In genomic region chr16:57781741-57782606, GRCh38 we compare ENCODE assay signal across 16 cellular contexts. TPM values are rescaled to one million over a fixed set of nuclear protein-coding genes. Genes with fewer than 3 reads are reported as not detected.
A peak's percentile ranks its signal among the peaks of the same experiment; 100 is the strongest.
DNase-seq lines count a peak whose midpoint lies in the region; ATAC-seq, FAIRE-seq and TF ChIP-seq lines count a peak whose summit lies in the region.
"Had no signal": no experiment of that assay in that cellular context is flagged by ENCODE, and none has a peak within 500 bp of the region (broad histone marks: within the 10 kb centered on the region; RNA-seq: fewer than 3 reads in every experiment).

No MANE protein-coding gene starts in this region.

- no TSS peak for BruUV-seq in HepG2 (replicated peaks; lab: Mats Ljungman, UMichigan)

- H3K9me3 ChIP-seq in HepG2 (ENCODE audit: low read length) = no peaks in the 10 kb centered on the region
- H3K9me3 ChIP-seq: transverse colon had no signal

- H3K27ac ChIP-seq in HepG2 (ENCODE audit: extremely low read length, insufficient read depth, low read length) (peak overlapping the region; percentile 81), substantia nigra (ENCODE audit: low read depth, low read length, poor library complexity, severe bottlenecking) (no peak overlapping the region)
- H3K27ac ChIP-seq: transverse colon had no signal

- 7% methylated on average over 9 of the region's 10 CpGs for WGBS in HepG2 (ENCODE audit: low lambda C conversion rate)

- H3K36me3 ChIP-seq in bronchial epithelial cell (ENCODE audit: control insufficient read depth, insufficient read depth, low read length) (peaks cover 16% of the 10 kb centered on the region), HepG2 (replicated peaks in 1 of 2; ENCODE audit: control insufficient read depth in 1 of 2, insufficient read depth in 2 of 2, low read length in 2 of 2) (peaks cover 4 to 7% of the 10 kb centered on the region in 2 experiments; a peak in 4 of 5 replicates)
- H3K36me3 ChIP-seq: transverse colon had no signal

- in situ Hi-C loops in HepG2 (cut with HindIII; ENCODE audit: extremely low pct_ligation_motif_present, low pct_unique_long_range_greater_than_20kb) = no loop called here

- no peak overlapping the region for H2AFZ ChIP-seq in HepG2 (ENCODE audit: low read length)

- peaks cover 3% of the 10 kb centered on the region for H3K79me2 ChIP-seq in HepG2 (ENCODE audit: insufficient read depth, low read length)

- peaks cover 53% of the 10 kb centered on the region for H3K4me1 ChIP-seq in HepG2 (ENCODE audit: insufficient read depth, low read length)

- H3K27me3 ChIP-seq in bronchial epithelial cell (ENCODE audit: control insufficient read depth, insufficient read depth, low read length) = no peaks in the 10 kb centered on the region
- no peaks in the 10 kb centered on the region for H3K27me3 ChIP-seq in HepG2 (ENCODE audit: control insufficient read depth in 1 of 2, insufficient read depth in 2 of 2, low read length in 2 of 2)
- H3K27me3 ChIP-seq: transverse colon had no signal

- ATAC-seq in HepG2 (peak; percentile 90), GM21390 (IDR thresholded peaks at IDR 0.05; ENCODE audit: unreplicated experiment) (no peak), GM18873 (IDR thresholded peaks at IDR 0.05; ENCODE audit: low FRiP score, unreplicated experiment) (no peak)
- ATAC-seq: naive thymus-derived CD8-positive, alpha-beta T cell; PC-3 had no signal

- FAIRE-seq in bronchial epithelial cell (lab: Jason Lieb, UNC) (peak; percentile 18), HepG2 (lab: Jason Lieb, UNC) (peak; percentile 94)

- H3K9ac ChIP-seq in HepG2 (ENCODE audit: insufficient read depth, low read depth, low read length) = peak overlapping the region; percentile 21; the same call in 1 of the 2 replicates

- DNase-seq in A172 (ENCODE audit: low spot score) (peak; percentile 60), HuH-7 (ENCODE audit: low spot score) (peak; percentile 60), bronchial epithelial cell (ENCODE audit: low read depth) (peak; percentile 35), HepG2 (ENCODE audit: low spot score) (peak; percentile 94), NCI-H1417 (lab: John Stamatoyannopoulos, UW) (no peak), substantia nigra (lab: John Stamatoyannopoulos, UW) (no peak)
- DNase-seq: activated CD4-positive, alpha-beta memory T cell treated with anti-CD3 and anti-CD28 coated beads for 36 hours; activated effector memory CD4-positive, alpha-beta T cell treated with anti-CD3 and anti-CD28 coated beads, Interleukin-2, amount 50 U/mL, for 16 hours; central memory CD4-positive, alpha-beta T cell; DND-41; naive thymus-derived CD8-positive, alpha-beta T cell; NCI-H2171; PC-3; transverse colon had no signal

- intact Hi-C loops in HepG2 (cut with micrococcal nuclease; ENCODE audit: unreplicated experiment) = loop anchor here (1.0 to 5.0 kb wide), 5 partner anchors 15 to 80 kb away; no protein-coding TSS in a partner anchor

- no peaks in the 10 kb centered on the region for H4K20me1 ChIP-seq in HepG2 (ENCODE audit: insufficient read depth, low read length)

- peak overlapping the region; percentile 64 for H3K4me2 ChIP-seq in HepG2 (ENCODE audit: low read depth, low read length)

- peak; percentile 53 to 82; a peak in 2 of 4 replicates for TF ChIP-seq EP300 in HepG2 (IDR thresholded peaks at IDR 0.05; ENCODE audit: low read depth in 2 of 2, low read length in 2 of 2)
- TF ChIP-seq EP300 in HepG2 (CRISPR knock-in tag; IDR thresholded peaks at IDR 0.05; ENCODE audit: borderline replicate concordance) = peak; percentile 47; the same call in 1 of the 2 replicates

- peak; percentile 51 to 72; a peak in 3 of 4 replicates for TF ChIP-seq POLR2A in HepG2 (IDR thresholded peaks at IDR 0.05; ENCODE audit: insufficient read depth in 1 of 2, low read depth in 2 of 2, low read length in 2 of 2)

- TF ChIP-seq CTCF in bronchial epithelial cell (IDR thresholded peaks at IDR 0.05; ENCODE audit: insufficient read depth, low read length, severe bottlenecking) = no peak
- TF ChIP-seq CTCF in HepG2 (CRISPR knock-in tag; IDR thresholded peaks at IDR 0.05) = peak; percentile 93

- POLR2A ChIA-PET in HepG2 (lab: Yijun Ruan, JAX) = interaction anchor here (0.6 to 8.1 kb wide), 28 partner anchors 8 to 243 kb away, joined by 3 to 141 read pairs (median 4); partner anchors contain the start of genes KATNB1, KIFC3, USB1 and ZNF319

- CTCF ChIA-PET in HepG2 (lab: Yijun Ruan, JAX; ENCODE audit: low intra/inter-chr PET ratio, low total read pairs) = interaction anchor here (0.6 to 1.6 kb wide), 7 partner anchors 16 to 133 kb away, joined by 3 to 17 read pairs (median 3); no protein-coding TSS in a partner anchor

- peak; percentile 88 for TF ChIP-seq RAD21 in HepG2 (CRISPR knock-in tag; IDR thresholded peaks at IDR 0.05)

- no peak overlapping the region for H3K4me3 ChIP-seq in bronchial epithelial cell (ENCODE audit: low read depth, low read length)
- peak overlapping the region in 1 of 3 experiments; percentile 38; a peak in 3 of 6 replicates for H3K4me3 ChIP-seq in HepG2 (replicated peaks in 1 of 3; ENCODE audit: insufficient read depth in 1 of 3, low read depth in 2 of 3, low read length in 3 of 3)
- H3K4me3 ChIP-seq: transverse colon had no signal

TF ChIP-seq in HepG2, 621 proteins besides CTCF, POLR2A, EP300 and RAD21 (continues in another document):
- TF ChIP-seq RXRB (CRISPR knock-in tag; IDR thresholded peaks at IDR 0.05; ENCODE audit: borderline replicate concordance) = peak; percentile 79
- no peak; the same call in 1 of the 2 replicates for TF ChIP-seq SP4 (CRISPR knock-in tag; IDR thresholded peaks at IDR 0.05)
- TF ChIP-seq EED (CRISPR knock-in tag; IDR thresholded peaks at IDR 0.05) = peak; percentile 18; the same call in 1 of the 2 replicates
- no peak for TF ChIP-seq DR1 (CRISPR knock-in tag; IDR thresholded peaks at IDR 0.05)
- TF ChIP-seq WIZ (CRISPR knock-in tag; IDR thresholded peaks at IDR 0.05) = no peak
- no peak for TF ChIP-seq FOXP1 (IDR thresholded peaks at IDR 0.05)
- peak; percentile 61; the same call in 1 of the 2 replicates for TF ChIP-seq FOXP1 (CRISPR knock-in tag; IDR thresholded peaks at IDR 0.05)
- no peak for TF ChIP-seq CREB1 (IDR thresholded peaks at IDR 0.05)
- TF ChIP-seq CREB1 (CRISPR knock-in tag; IDR thresholded peaks at IDR 0.05) = no peak; the same call in 1 of the 2 replicates

RNA-seq across cellular contexts. Expression of gene KIFC3, which starts 20.3 kb away (rescaled TPM):
- 77.9 and 90.4 TPM in 2 replicates for total RNA-seq in A172 (2014; rRNA removed; shearing (Covaris generic))
- total RNA-seq in bronchial epithelial cell (34.8 and 35.8 TPM in 2 replicates), HepG2 (2016; rRNA removed; fragmentation: Illumina TruSeq; extraction: Trizol) (30.0 and 45.3 TPM in 2 replicates)
- 11.2 and 13.3 TPM in 2 replicates for total RNA-seq in HepG2 (2016; cell fraction: cytosol; rRNA removed; fragmentation: Illumina TruSeq; extraction: Trizol; ENCODE audit: low read depth)
- total RNA-seq in HepG2 (2016; cell fraction: insoluble cytoplasmic fraction; rRNA removed; fragmentation: Illumina TruSeq; extraction: Trizol) = 26.2 and 45.1 TPM in 2 replicates
- total RNA-seq in HepG2 (2016; cell fraction: membrane; rRNA removed; fragmentation: Illumina TruSeq; extraction: Trizol) = 23.6 and 24.3 TPM in 2 replicates
- total RNA-seq in HepG2 (2016; cell fraction: nucleus; rRNA removed; fragmentation: Illumina TruSeq; extraction: Trizol) = 39.1 and 45.8 TPM in 2 replicates
- polyA plus RNA-seq in HepG2 (2011; rRNA removed) = 42.1 and 70.6 TPM in 2 replicates
- polyA plus RNA-seq in HepG2 (2011; cell fraction: cytosol; rRNA removed) = 43.4 and 59.0 TPM in 2 replicates
- 225 and 236 TPM in 2 replicates for polyA plus RNA-seq in HepG2 (2011; cell fraction: nucleus; rRNA removed)
- 21.3 and 43.4 TPM in 2 replicates for polyA plus RNA-seq in HepG2 (2012)
- 14.4 and 14.6 TPM in 2 replicates for polyA plus RNA-seq in HepG2 (2016; cell fraction: cytosol; fragmentation: Illumina TruSeq; extraction: Trizol; ENCODE audit: low read depth)
- polyA plus RNA-seq in HepG2 (2016; cell fraction: insoluble cytoplasmic fraction; fragmentation: Illumina TruSeq; extraction: Trizol; ENCODE audit: low read depth) = 20.2 and 24.5 TPM in 2 replicates
- 13.8 and 19.9 TPM in 2 replicates for polyA plus RNA-seq in HepG2 (2016; cell fraction: membrane; fragmentation: Illumina TruSeq; extraction: Trizol; ENCODE audit: low read depth)
- polyA plus RNA-seq in HepG2 (2016; cell fraction: nucleus; fragmentation: Illumina TruSeq; extraction: Trizol; ENCODE audit: insufficient read depth, low read depth) = 79.4 and 80.8 TPM in 2 replicates
- 132 and 141 TPM in 2 replicates for polyA minus RNA-seq in HepG2 (2011; rRNA and poly(A)+ RNA removed; ENCODE audit: low replicate concordance)
- polyA minus RNA-seq in HepG2 (2011; cell fraction: cytosol; rRNA and poly(A)+ RNA removed) = 31.9 and 33.7 TPM in 2 replicates
- 94.9 and 117 TPM in 2 replicates for polyA minus RNA-seq in HepG2 (2011; cell fraction: nucleus; rRNA and poly(A)+ RNA removed)

RNA-seq across cellular contexts. Expression of gene KATNB1, which starts 46.4 kb away (rescaled TPM):
- 19.9 and 22.0 TPM in 2 replicates for total RNA-seq in A172 (2014; rRNA removed; shearing (Covaris generic))
- total RNA-seq in bronchial epithelial cell = 12.9 and 24.2 TPM in 2 replicates
- total RNA-seq in HepG2 (2016; rRNA removed; fragmentation: Illumina TruSeq; extraction: Trizol) = 25.2 and 31.5 TPM in 2 replicates
- 14.2 and 18.3 TPM in 2 replicates for total RNA-seq in HepG2 (2016; cell fraction: cytosol; rRNA removed; fragmentation: Illumina TruSeq; extraction: Trizol; ENCODE audit: low read depth)
- 21.2 and 33.1 TPM in 2 replicates for total RNA-seq in HepG2 (2016; cell fraction: insoluble cytoplasmic fraction; rRNA removed; fragmentation: Illumina TruSeq; extraction: Trizol)
- total RNA-seq in HepG2 (2016; cell fraction: membrane; rRNA removed; fragmentation: Illumina TruSeq; extraction: Trizol) = 34.3 and 42.2 TPM in 2 replicates
- total RNA-seq in HepG2 (2016; cell fraction: nucleus; rRNA removed; fragmentation: Illumina TruSeq; extraction: Trizol) = 21.9 and 25.7 TPM in 2 replicates
- 39.8 and 43.5 TPM in 2 replicates for polyA plus RNA-seq in HepG2 (2011; rRNA removed)
- 17.4 and 27.7 TPM in 2 replicates for polyA plus RNA-seq in HepG2 (2011; cell fraction: cytosol; rRNA removed)
- polyA plus RNA-seq in HepG2 (2011; cell fraction: nucleus; rRNA removed) = 122 and 146 TPM in 2 replicates
- 16.2 and 20.9 TPM in 2 replicates for polyA plus RNA-seq in HepG2 (2012)
- 15.0 and 20.0 TPM in 2 replicates for polyA plus RNA-seq in HepG2 (2016; cell fraction: cytosol; fragmentation: Illumina TruSeq; extraction: Trizol; ENCODE audit: low read depth)
- 22.6 and 30.3 TPM in 2 replicates for polyA plus RNA-seq in HepG2 (2016; cell fraction: insoluble cytoplasmic fraction; fragmentation: Illumina TruSeq; extraction: Trizol; ENCODE audit: low read depth)
- 30.4 and 34.5 TPM in 2 replicates for polyA plus RNA-seq in HepG2 (2016; cell fraction: membrane; fragmentation: Illumina TruSeq; extraction: Trizol; ENCODE audit: low read depth)
- 49.3 and 53.8 TPM in 2 replicates for polyA plus RNA-seq in HepG2 (2016; cell fraction: nucleus; fragmentation: Illumina TruSeq; extraction: Trizol; ENCODE audit: insufficient read depth, low read depth)
- polyA minus RNA-seq in HepG2 (2011; rRNA and poly(A)+ RNA removed; ENCODE audit: low replicate concordance) = 29.8 and 60.0 TPM in 2 replicates
- 13.6 and 19.1 TPM in 2 replicates for polyA minus RNA-seq in HepG2 (2011; cell fraction: cytosol; rRNA and poly(A)+ RNA removed)
- 27.9 and 30.3 TPM in 2 replicates for polyA minus RNA-seq in HepG2 (2011; cell fraction: nucleus; rRNA and poly(A)+ RNA removed)

Comparison
In these comparisons a context has a peak if more than half of its experiments do, and no peak if none do; other contexts are left out.
1. DNase-seq: peak in A172 (single experiment), HuH-7 (single experiment), bronchial epithelial cell (single experiment) and HepG2 (single experiment); none in NCI-H1417 (0 of 3) and substantia nigra (0 of 49).